Comparison of ENCODE assay signal across 13 cellular contexts in the genomic region with DNA sequence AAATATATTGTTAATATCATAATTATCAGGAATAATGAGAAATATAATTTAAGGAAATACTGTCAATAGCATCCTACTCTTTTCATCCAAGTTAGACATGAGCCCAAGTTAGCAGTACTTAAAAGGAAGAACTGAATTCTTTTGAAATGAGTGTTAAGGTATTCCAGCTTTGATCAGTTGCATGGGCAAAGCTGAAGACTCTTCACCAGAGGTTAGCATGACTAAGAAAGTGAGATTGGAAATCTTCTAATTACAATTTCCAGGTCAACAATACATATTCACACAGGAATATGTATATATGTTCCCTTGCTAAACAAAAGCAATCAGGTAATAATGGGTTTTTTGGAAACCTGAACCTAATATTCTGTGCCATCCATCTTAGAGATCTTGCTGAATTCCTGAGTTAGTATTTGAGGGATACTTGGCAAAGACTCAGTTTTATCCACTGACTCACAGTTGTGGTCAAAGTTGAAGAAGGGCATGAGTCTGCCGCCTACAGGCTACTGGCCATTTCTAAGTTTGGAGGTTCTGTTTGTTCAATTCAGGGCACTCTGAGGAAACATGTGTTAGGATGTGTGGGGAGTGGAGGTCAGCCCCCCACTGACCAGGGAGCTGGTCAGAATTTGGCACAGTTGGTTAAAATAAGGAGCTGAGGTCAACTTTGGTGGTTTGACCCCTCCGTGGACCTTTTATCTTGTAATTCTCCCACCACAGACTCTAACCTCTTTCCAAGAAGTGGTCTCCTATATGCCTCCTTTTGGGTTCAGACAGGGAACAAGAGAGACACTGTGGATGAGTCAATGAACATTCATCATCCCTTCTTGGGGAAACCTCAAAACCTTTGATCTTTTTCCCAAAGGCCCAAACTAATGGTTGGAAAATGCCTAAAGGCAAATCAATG.
DNase-seq lines count a peak whose midpoint lies in the region; ATAC-seq and TF ChIP-seq lines count a peak whose summit lies in the region.
"Had no signal": no experiment of that assay in that cellular context is flagged by ENCODE, and none has a peak within 500 bp of the region (broad histone marks: within the 10 kb centered on the region; RNA-seq: fewer than 3 reads in every experiment).

No MANE protein-coding gene starts in this region.

- peaks cover 14% of the 10 kb centered on the region; the same call in 1 of the 2 replicates for H3K9me3 Mint-ChIP-seq in WTC11
- H3K9me3 Mint-ChIP-seq: activated B cell treated with CpG ODN at 0.5 μM for 24 hours, memory B cell had no signal

- peaks cover 21% of the 10 kb centered on the region for H3F3A ChIP-seq in PC-9 (ENCODE audit: insufficient read depth, low read depth)

- H3K4me3 ChIP-seq in PC-9, result no peak overlapping the region
- no peak overlapping the region for H3K4me3 ChIP-seq in choroid plexus epithelial cell (ENCODE audit: low read depth, low read length)
- H3K4me3 ChIP-seq in tibial nerve, result no peak overlapping the region
- H3K4me3 ChIP-seq: sigmoid colon had no signal

- H3K4me3 Mint-ChIP-seq in WTC11, result no peak overlapping the region
- H3K4me3 Mint-ChIP-seq: activated B cell treated with CpG ODN at 0.5 μM for 24 hours, memory B cell had no signal

- no peaks in the 10 kb centered on the region for H4K20me1 ChIP-seq in PC-9 (ENCODE audit: insufficient read depth)

- intact Hi-C loops in PC-9 (cut with micrococcal nuclease; ENCODE audit: unreplicated experiment), result loop anchor here (1.0 to 5.0 kb wide), 3 partner anchors 48 to 123 kb away; no protein-coding TSS in a partner anchor

- no peaks in the 10 kb centered on the region for H3K9me2 ChIP-seq in PC-9 (ENCODE audit: insufficient read depth)

- H3K36me3 Mint-ChIP-seq in WTC11, result no peaks in the 10 kb centered on the region
- H3K36me3 Mint-ChIP-seq: memory B cell had no signal

- H3K9me3 ChIP-seq in PC-9 (ENCODE audit: insufficient read depth, low read depth), result no peaks in the 10 kb centered on the region
- peaks cover 0 to 5% (median 0%) of the 10 kb centered on the region in 4 donors for H3K9me3 ChIP-seq in tibial nerve
- H3K9me3 ChIP-seq: sigmoid colon had no signal

- no peaks in the 10 kb centered on the region for H3K4me1 Mint-ChIP-seq in WTC11

- TF ChIP-seq CTCF in PC-9 (conservative IDR thresholded peaks at IDR 0.05) (peak; percentile 53; the same call in 1 of the 2 replicates), choroid plexus epithelial cell (conservative IDR thresholded peaks at IDR 0.05; ENCODE audit: low read depth, low read length) (peak; percentile 49), WTC11 (IDR thresholded peaks at IDR 0.05) (no peak), tibial nerve (IDR thresholded peaks at IDR 0.05) (no peak)

- WGBS in tibial nerve, 2 donors, result 40 to 44% methylated on average over 2 of the region's 2 CpGs

- H3K4me1 ChIP-seq in PC-9 (replicated peaks; ENCODE audit: insufficient read depth) (peaks cover 30% of the 10 kb centered on the region), tibial nerve (peaks cover 0 to 22% (median 0%) of the 10 kb centered on the region in 4 donors)

- ATAC-seq in WTC11, result no peak

- CTCF ChIA-PET in PC-9 (lab: Charles Lee), result interaction anchor here (1.0 to 1.1 kb wide), 2 partner anchors 10 to 59 kb away, joined by 3 read pairs; no protein-coding TSS in a partner anchor
- CTCF ChIA-PET in WTC11 (lab: Charles Lee), result no interaction called here

- no TSS peak for BruUV-seq in PC-9 (replicated peaks; lab: Mats Ljungman, UMichigan)

- H2AFZ ChIP-seq in PC-9, result no peak overlapping the region

- POLR2A ChIA-PET in PC-9 (lab: Charles Lee; ENCODE audit: unreplicated experiment), result interaction anchor here (0.6 kb wide), 2 partner anchors 14 to 218 kb away, joined by 4 read pairs; no protein-coding TSS in a partner anchor
- POLR2A ChIA-PET in WTC11 (lab: Charles Lee), result no interaction called here

- no peaks in the 10 kb centered on the region for H3K79me2 ChIP-seq in PC-9 (ENCODE audit: low read depth)

- no peaks in the 10 kb centered on the region for H3K27me3 ChIP-seq in PC-9 (ENCODE audit: insufficient read depth, low read depth)
- no peaks in the 10 kb centered on the region for H3K27me3 ChIP-seq in tibial nerve
- H3K27me3 ChIP-seq: sigmoid colon had no signal

- peak overlapping the region; percentile 29 for H3K4me2 ChIP-seq in PC-9
- H3K4me2 ChIP-seq: KMS-11 had no signal

- DNase-seq in GM04503 (ENCODE audit: low read depth) (peak; percentile 76), PC-9 (peak; percentile 41 to 83), choroid plexus epithelial cell (ENCODE audit: low read depth) (peak; percentile 78), renal cortical epithelial cell (ENCODE audit: low read depth) (peak; percentile 96), WTC11 (ENCODE audit: low spot score) (no peak), tibial nerve (ENCODE audit: low spot score in 2 of 2) (no peak), NCI-H82 (lab: John Stamatoyannopoulos, UW) (no peak)
- no peak for DNase-seq in stimulated activated CD8-positive, alpha-beta memory T cell treated with anti-CD3 and anti-CD28 coated beads, Interleukin-4, amount 100 ng/mL, for 48 hours
- DNase-seq: activated B cell treated with CpG ODN at 0.5 μM for 24 hours, NCI-H774, sigmoid colon had no signal

- TF ChIP-seq EP300 in tibial nerve (IDR thresholded peaks at IDR 0.05), result no peak

- H3K36me3 ChIP-seq in PC-9 (ENCODE audit: low read depth) (no peaks in the 10 kb centered on the region), tibial nerve (no peaks in the 10 kb centered on the region)
- H3K36me3 ChIP-seq: sigmoid colon had no signal

- H3K27me3 Mint-ChIP-seq in WTC11 (ENCODE audit: low read depth), result no peaks in the 10 kb centered on the region
- H3K27me3 Mint-ChIP-seq: activated B cell treated with CpG ODN at 0.5 μM for 24 hours, memory B cell had no signal

- TF ChIP-seq POLR2A in tibial nerve (IDR thresholded peaks at IDR 0.05), result no peak

- peak overlapping the region; percentile 67 for H3K27ac ChIP-seq in PC-9
- no peak overlapping the region for H3K27ac ChIP-seq in tibial nerve
- H3K27ac ChIP-seq: KMS-11, sigmoid colon had no signal

- H3K27ac Mint-ChIP-seq in WTC11, result no peak overlapping the region
- H3K27ac Mint-ChIP-seq: activated B cell treated with CpG ODN at 0.5 μM for 24 hours, memory B cell had no signal

TF ChIP-seq in WTC11, 78 proteins besides CTCF, POLR2A, EP300 and RAD21 (continues in another document):
- TF ChIP-seq, protein P1, sequence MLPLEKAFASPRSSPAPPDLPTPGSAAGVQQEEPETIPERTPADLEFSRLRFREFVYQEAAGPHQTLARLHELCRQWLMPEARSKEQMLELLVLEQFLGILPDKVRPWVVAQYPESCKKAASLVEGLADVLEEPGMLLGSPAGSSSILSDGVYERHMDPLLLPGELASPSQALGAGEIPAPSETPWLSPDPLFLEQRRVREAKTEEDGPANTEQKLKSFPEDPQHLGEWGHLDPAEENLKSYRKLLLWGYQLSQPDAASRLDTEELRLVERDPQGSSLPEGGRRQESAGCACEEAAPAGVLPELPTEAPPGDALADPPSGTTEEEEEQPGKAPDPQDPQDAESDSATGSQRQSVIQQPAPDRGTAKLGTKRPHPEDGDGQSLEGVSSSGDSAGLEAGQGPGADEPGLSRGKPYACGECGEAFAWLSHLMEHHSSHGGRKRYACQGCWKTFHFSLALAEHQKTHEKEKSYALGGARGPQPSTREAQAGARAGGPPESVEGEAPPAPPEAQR (CRISPR knock-in tag; IDR thresholded peaks at IDR 0.05), result no peak
- TF ChIP-seq, protein P2, sequence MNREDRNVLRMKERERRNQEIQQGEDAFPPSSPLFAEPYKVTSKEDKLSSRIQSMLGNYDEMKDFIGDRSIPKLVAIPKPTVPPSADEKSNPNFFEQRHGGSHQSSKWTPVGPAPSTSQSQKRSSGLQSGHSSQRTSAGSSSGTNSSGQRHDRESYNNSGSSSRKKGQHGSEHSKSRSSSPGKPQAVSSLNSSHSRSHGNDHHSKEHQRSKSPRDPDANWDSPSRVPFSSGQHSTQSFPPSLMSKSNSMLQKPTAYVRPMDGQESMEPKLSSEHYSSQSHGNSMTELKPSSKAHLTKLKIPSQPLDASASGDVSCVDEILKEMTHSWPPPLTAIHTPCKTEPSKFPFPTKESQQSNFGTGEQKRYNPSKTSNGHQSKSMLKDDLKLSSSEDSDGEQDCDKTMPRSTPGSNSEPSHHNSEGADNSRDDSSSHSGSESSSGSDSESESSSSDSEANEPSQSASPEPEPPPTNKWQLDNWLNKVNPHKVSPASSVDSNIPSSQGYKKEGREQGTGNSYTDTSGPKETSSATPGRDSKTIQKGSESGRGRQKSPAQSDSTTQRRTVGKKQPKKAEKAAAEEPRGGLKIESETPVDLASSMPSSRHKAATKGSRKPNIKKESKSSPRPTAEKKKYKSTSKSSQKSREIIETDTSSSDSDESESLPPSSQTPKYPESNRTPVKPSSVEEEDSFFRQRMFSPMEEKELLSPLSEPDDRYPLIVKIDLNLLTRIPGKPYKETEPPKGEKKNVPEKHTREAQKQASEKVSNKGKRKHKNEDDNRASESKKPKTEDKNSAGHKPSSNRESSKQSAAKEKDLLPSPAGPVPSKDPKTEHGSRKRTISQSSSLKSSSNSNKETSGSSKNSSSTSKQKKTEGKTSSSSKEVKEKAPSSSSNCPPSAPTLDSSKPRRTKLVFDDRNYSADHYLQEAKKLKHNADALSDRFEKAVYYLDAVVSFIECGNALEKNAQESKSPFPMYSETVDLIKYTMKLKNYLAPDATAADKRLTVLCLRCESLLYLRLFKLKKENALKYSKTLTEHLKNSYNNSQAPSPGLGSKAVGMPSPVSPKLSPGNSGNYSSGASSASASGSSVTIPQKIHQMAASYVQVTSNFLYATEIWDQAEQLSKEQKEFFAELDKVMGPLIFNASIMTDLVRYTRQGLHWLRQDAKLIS (CRISPR knock-in tag; IDR thresholded peaks at IDR 0.05; ENCODE audit: borderline replicate concordance), result no peak
- no peak for TF ChIP-seq MYBL2 (CRISPR knock-in tag; IDR thresholded peaks at IDR 0.05)
- TF ChIP-seq PRRX2 (CRISPR knock-in tag; IDR thresholded peaks at IDR 0.05), result no peak
- no peak for TF ChIP-seq ZNF423 (CRISPR knock-in tag; IDR thresholded peaks at IDR 0.05)
- TF ChIP-seq ZNF138 (CRISPR knock-in tag; conservative IDR thresholded peaks at IDR 0.05), result no peak

Comparison
In these comparisons a context has a peak if more than half of its experiments do, and no peak if none do; other contexts are left out.
1. DNase-seq: peak in GM04503 (single experiment), PC-9 (2 of 2), choroid plexus epithelial cell (single experiment) and renal cortical epithelial cell (single experiment); none in WTC11 (single experiment), stimulated activated CD8-positive, alpha-beta memory T cell treated with anti-CD3 and anti-CD28 coated beads, Interleukin-4, amount 100 ng/mL, for 48 hours (single experiment), tibial nerve (0 of 2) and NCI-H82 (single experiment).
2. CTCF ChIP-seq: peak in PC-9 (single experiment) and choroid plexus epithelial cell (single experiment); none in WTC11 (single experiment) and tibial nerve (0 of 5).